ENCODE assay signal across 14 cellular contexts in the genomic region with DNA sequence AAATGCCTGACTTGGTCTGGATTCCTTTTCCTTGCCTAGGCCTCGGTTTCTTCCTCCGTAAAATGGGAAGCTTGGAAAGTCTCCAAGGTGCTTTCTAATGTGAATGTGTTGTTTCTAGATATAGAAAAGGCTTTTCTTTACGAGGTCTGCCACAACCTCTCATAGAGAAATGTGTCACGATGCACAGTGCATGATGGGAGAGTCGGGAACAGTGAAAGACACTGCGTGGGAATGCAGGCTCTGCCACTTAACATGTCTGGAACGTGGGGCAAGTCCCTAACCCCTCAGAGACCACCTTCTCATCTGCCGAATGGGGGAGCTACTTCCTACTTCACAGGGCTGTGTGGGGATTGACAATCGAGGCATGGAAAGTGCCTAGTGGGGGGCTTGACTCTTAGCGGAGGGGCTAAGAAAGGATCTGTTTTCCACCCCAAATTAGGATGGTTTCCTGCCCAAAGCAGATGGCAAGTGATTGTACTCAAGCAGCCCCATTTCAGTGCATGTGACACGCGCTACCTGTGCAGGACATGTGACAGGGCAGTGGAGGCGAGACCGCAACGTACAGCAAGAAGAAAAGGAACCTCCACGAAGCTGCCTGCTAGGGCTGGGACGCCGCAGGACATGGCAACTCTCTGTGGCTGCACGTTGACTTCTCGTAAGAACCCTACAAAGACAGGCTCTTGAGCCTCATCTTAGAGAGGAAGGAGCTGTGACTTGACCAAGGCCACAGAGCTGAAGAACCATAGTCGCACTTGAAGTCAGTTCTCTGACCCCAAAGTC.
DNase-seq lines count a peak whose midpoint lies in the region; ATAC-seq and TF ChIP-seq lines count a peak whose summit lies in the region.
"Had no signal": no experiment of that assay in that cellular context is flagged by ENCODE, and none has a peak within 500 bp of the region (broad histone marks: within the 10 kb centered on the region; RNA-seq: fewer than 3 reads in every experiment).

No MANE protein-coding gene starts in this region.

- peaks cover 53% of the 10 kb centered on the region for H3K4me1 ChIP-seq in DOHH2 (ENCODE audit: control insufficient read depth, low read length)
- peaks cover 0 to 45% (median 22%) of the 10 kb centered on the region in 4 donors for H3K4me1 ChIP-seq in right lobe of liver
- H3K4me1 ChIP-seq in neutrophil (ENCODE audit: control insufficient read depth in 1 of 2, insufficient read depth in 1 of 2, low read depth in 1 of 2, low read length in 1 of 2), result peaks cover 26 to 32% of the 10 kb centered on the region in 2 experiments
- no peaks in the 10 kb centered on the region for H3K4me1 ChIP-seq in stomach

- ATAC-seq in right lobe of liver, result no peak
- no peak for ATAC-seq in GM21381 (IDR thresholded peaks at IDR 0.05; ENCODE audit: unreplicated experiment)
- no peak for ATAC-seq in HG03108 (IDR thresholded peaks at IDR 0.05; ENCODE audit: unreplicated experiment)
- ATAC-seq: HCT116 had no signal

- H3K36me3 Mint-ChIP-seq in brain, result no peaks in the 10 kb centered on the region

- TF ChIP-seq CTCF in DOHH2 (IDR thresholded peaks at IDR 0.05; ENCODE audit: low read depth, low read length, poor library complexity, severe bottlenecking) (no peak), brain (conservative IDR thresholded peaks at IDR 0.05) (no peak), right lobe of liver (IDR thresholded peaks at IDR 0.05) (no peak), neutrophil (IDR thresholded peaks at IDR 0.05) (no peak), stomach (IDR thresholded peaks at IDR 0.05) (no peak)

- H3K4me2 ChIP-seq in DOHH2 (ENCODE audit: low read length), result no peak overlapping the region

- 78% methylated on average over 8 of the region's 21 CpGs for WGBS in right lobe of liver (ENCODE audit: insufficient coverage, low coverage, low lambda C conversion rate, missing lambda C conversion rate)
- 91 to 96% (median 94%) methylated on average over 21 of the region's 21 CpGs for WGBS in stomach, 5 donors

- intact Hi-C loops in right lobe of liver (cut with DNase I) (no loop called here), stomach (cut with DNase I; ENCODE audit: low total_unique reads) (no loop called here)

- H3K36me3 ChIP-seq in DOHH2 (ENCODE audit: control insufficient read depth, low read length) (no peaks in the 10 kb centered on the region), right lobe of liver (no peaks in the 10 kb centered on the region), neutrophil (no peaks in the 10 kb centered on the region), stomach (no peaks in the 10 kb centered on the region)

- no peak for TF ChIP-seq EP300 in stomach (IDR thresholded peaks at IDR 0.05)

- no peaks in the 10 kb centered on the region for H3K27me3 Mint-ChIP-seq in brain
- H3K27me3 Mint-ChIP-seq: B cell; CD4-positive, alpha-beta T cell had no signal

- H3K9me3 Mint-ChIP-seq in brain, result no peaks in the 10 kb centered on the region
- H3K9me3 Mint-ChIP-seq: CD4-positive, alpha-beta T cell had no signal

- H3K9me3 ChIP-seq in DOHH2 (ENCODE audit: control insufficient read depth, insufficient read depth, low read length), result no peaks in the 10 kb centered on the region
- no peaks in the 10 kb centered on the region for H3K9me3 ChIP-seq in right lobe of liver
- no peaks in the 10 kb centered on the region for H3K9me3 ChIP-seq in neutrophil
- H3K9me3 ChIP-seq in stomach, result no peaks in the 10 kb centered on the region

- no peaks in the 10 kb centered on the region for H3K9me2 ChIP-seq in DOHH2 (replicated peaks; ENCODE audit: control insufficient read depth, low read length)

- H3K27ac ChIP-seq in DOHH2 (ENCODE audit: low read depth, low read length) (0 out of 2 replicates have a peak overlapping the region, but pooled peaks have one; percentile 5), right lobe of liver (peak overlapping the region; percentile 48 to 91 (median 84)), neutrophil (peak overlapping the region; percentile 13), stomach (no peak overlapping the region)

- no peak overlapping the region for H3K4me3 Mint-ChIP-seq in brain
- H3K4me3 Mint-ChIP-seq: B cell; CD4-positive, alpha-beta T cell had no signal

- peaks cover 72% of the 10 kb centered on the region for H3K4me1 Mint-ChIP-seq in brain

- DNase-seq in right lobe of liver (no peak), NCI-H446 (lab: John Stamatoyannopoulos, UW) (no peak), stomach (no peak)
- DNase-seq: 8988T; CD4-positive, alpha-beta T cell; DMS79; EL had no signal

- H4K20me1 ChIP-seq in DOHH2 (ENCODE audit: control insufficient read depth, insufficient read depth, low read depth, low read length), result no peaks in the 10 kb centered on the region

- peak overlapping the region in 3 of 5 experiments; percentile 53 to 94 (median 86) for H3K27ac Mint-ChIP-seq in brain
- H3K27ac Mint-ChIP-seq: CD4-positive, alpha-beta T cell had no signal

- no peak for TF ChIP-seq POLR2A in right lobe of liver (IDR thresholded peaks at IDR 0.05)
- no peak for TF ChIP-seq POLR2A in stomach (IDR thresholded peaks at IDR 0.05)

- H3K27me3 ChIP-seq in DOHH2 (ENCODE audit: control insufficient read depth, low read length), result no peaks in the 10 kb centered on the region
- no peaks in the 10 kb centered on the region for H3K27me3 ChIP-seq in right lobe of liver
- no peaks in the 10 kb centered on the region for H3K27me3 ChIP-seq in neutrophil
- H3K27me3 ChIP-seq in stomach, result no peaks in the 10 kb centered on the region

- 0 out of 2 replicates have a peak, but pooled peaks cover 5% of the 10 kb centered on the region for H3F3A ChIP-seq in DOHH2 (ENCODE audit: control insufficient read depth, insufficient read depth)

- H3K4me3 ChIP-seq in DOHH2 (ENCODE audit: low read length) (peak overlapping the region; percentile 21; the same call in 1 of the 2 replicates), right lobe of liver (no peak overlapping the region), neutrophil (ENCODE audit: low read depth in 1 of 2, low read length in 1 of 2) (no peak overlapping the region), stomach (no peak overlapping the region)

- H3K79me2 ChIP-seq in DOHH2 (ENCODE audit: control insufficient read depth, low read length), result no peaks in the 10 kb centered on the region

Comparison
In these comparisons a context has a peak if more than half of its experiments do, and no peak if none do; other contexts are left out.
1. H3K27ac ChIP-seq: peak in DOHH2 (single experiment), right lobe of liver (3 of 3) and neutrophil (single experiment); none in stomach (0 of 5).